16 cellular contexts compared by ENCODE assay signal in the genomic region with DNA sequence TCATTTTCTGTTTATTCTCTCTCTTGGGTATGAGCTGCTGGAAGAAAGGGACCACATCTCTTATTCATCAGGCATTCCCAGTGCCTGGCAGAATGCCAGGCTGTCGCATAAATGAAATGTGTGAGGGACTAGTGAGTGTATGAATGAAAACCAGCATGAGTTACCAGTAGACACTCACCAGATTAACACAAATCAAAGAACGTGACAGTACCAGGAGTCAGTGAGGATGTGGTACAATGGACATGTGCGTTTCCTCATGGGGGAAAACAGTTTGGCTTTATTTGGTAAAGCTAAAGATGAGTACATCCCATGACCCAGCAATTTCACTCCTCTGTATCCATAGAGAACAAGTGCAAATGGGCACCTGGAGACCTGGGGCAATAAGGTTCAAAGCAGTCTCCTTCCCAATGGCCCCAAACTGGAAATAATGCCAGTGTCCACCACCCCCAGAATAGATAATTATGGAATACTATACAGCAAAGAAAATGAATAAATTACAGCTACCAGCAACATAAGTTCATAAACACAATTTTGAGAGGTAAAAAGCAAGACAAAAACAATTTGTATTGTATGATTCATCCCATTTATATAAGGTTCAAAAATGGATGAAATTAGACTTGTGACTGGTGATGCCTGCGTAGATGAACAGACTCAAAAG.
A peak's percentile ranks its signal among the peaks of the same experiment; 100 is the strongest.
DNase-seq lines count a peak whose midpoint lies in the region; ATAC-seq, FAIRE-seq and TF ChIP-seq lines count a peak whose summit lies in the region.
"Had no signal": no experiment of that assay in that cellular context is flagged by ENCODE, and none has a peak within 500 bp of the region (broad histone marks: within the 10 kb centered on the region; RNA-seq: fewer than 3 reads in every experiment).

No MANE protein-coding gene starts in this region.

- H3K27me3 ChIP-seq in prostate gland (replicated peaks; ENCODE audit: insufficient read depth) = peaks cover 3% of the 10 kb centered on the region

- H3K36me3 ChIP-seq in prostate gland = no peaks in the 10 kb centered on the region

- no peak overlapping the region for H3K4me3 Mint-ChIP-seq in natural killer cell
- H3K4me3 Mint-ChIP-seq: T-cell had no signal

- no peak overlapping the region for H3K4me3 ChIP-seq in prostate gland

- no peak for ATAC-seq in natural killer cell
- ATAC-seq: left colon, T-cell had no signal

- H3K9me3 Mint-ChIP-seq in natural killer cell = no peaks in the 10 kb centered on the region
- H3K9me3 Mint-ChIP-seq: activated naive CD4-positive, alpha-beta T cell treated with anti-CD3 and anti-CD28 coated beads, Interleukin-2, amount 50 U/mL, for 72 hours; T-cell had no signal

- no peaks in the 10 kb centered on the region for H3K4me1 Mint-ChIP-seq in natural killer cell
- H3K4me1 Mint-ChIP-seq: T-cell had no signal

- peak; percentile 66 for FAIRE-seq in RCC 7860 (lab: Jason Lieb, UNC)
- FAIRE-seq: bronchial epithelial cell had no signal

- H3K9me3 ChIP-seq in prostate gland = no peaks in the 10 kb centered on the region

- H3K36me3 Mint-ChIP-seq in natural killer cell = no peaks in the 10 kb centered on the region
- H3K36me3 Mint-ChIP-seq: activated naive CD4-positive, alpha-beta T cell treated with anti-CD3 and anti-CD28 coated beads, Interleukin-2, amount 50 U/mL, for 72 hours; CD14-positive monocyte; T-cell had no signal

- TF ChIP-seq CTCF in natural killer cell (IDR thresholded peaks at IDR 0.05) (no peak), prostate gland (IDR thresholded peaks at IDR 0.05) (no peak)

- no peak overlapping the region for H3K27ac ChIP-seq in prostate gland

- peak; percentile 33 for DNase-seq in DMS153 treated with DMSO at 0.1 percent for 48 hours (lab: John Stamatoyannopoulos, UW; ENCODE audit: unreplicated experiment)
- DNase-seq in HS-27A (ENCODE audit: low read depth) = peak; percentile 42
- peak; percentile 91 for DNase-seq in RCC 7860 (ENCODE audit: low spot score)
- peak; percentile 54 for DNase-seq in medulla oblongata (ENCODE audit: extremely low spot score)
- DNase-seq in natural killer cell = no peak
- DNase-seq in prostate gland (ENCODE audit: low spot score) = no peak
- DNase-seq in HK-2 (ENCODE audit: unreplicated experiment) = no peak
- DNase-seq: activated CD4-positive, alpha-beta T cell treated with anti-CD3 and anti-CD28 coated beads for 1 hour; GF-D8; left colon; posterior cingulate gyrus; RPMI8226; T-cell had no signal

- H3K27me3 Mint-ChIP-seq in natural killer cell (ENCODE audit: low read depth in 2 of 2) = peaks cover 15 to 21% of the 10 kb centered on the region in 2 donors

- no peak overlapping the region for H3K27ac Mint-ChIP-seq in natural killer cell
- H3K27ac Mint-ChIP-seq: T-cell had no signal

- no peak for TF ChIP-seq POLR2A in prostate gland (IDR thresholded peaks at IDR 0.05)

- intact Hi-C loops in natural killer cell (cut with micrococcal nuclease) (no loop called here), prostate gland (cut with DNase I) (no loop called here)

- no peaks in the 10 kb centered on the region for H3K4me1 ChIP-seq in prostate gland (replicated peaks)

- 67% methylated on average over 4 of the region's 4 CpGs for WGBS in prostate gland

Comparison
In these comparisons a context has a peak if more than half of its experiments do, and no peak if none do; other contexts are left out.
1. DNase-seq: peak in DMS153 treated with DMSO at 0.1 percent for 48 hours (single experiment), HS-27A (single experiment), RCC 7860 (single experiment) and medulla oblongata (single experiment); none in natural killer cell (single experiment), prostate gland (single experiment) and HK-2 (single experiment).